40 cellular contexts compared by ENCODE assay signal in genomic region chr2:150669492-150669891, GRCh38.
"Had no signal": no experiment of that assay in that cellular context is flagged by ENCODE, and none has a peak within 500 bp of the region (broad histone marks: within the 10 kb centered on the region; RNA-seq: fewer than 3 reads in every experiment).

No MANE protein-coding gene starts in this region.

- ATAC-seq: activated naive CD4-positive, alpha-beta T cell treated with anti-CD3 and anti-CD28 coated beads, Interleukin-2, amount 50 U/mL, for 72 hours; activated naive CD8-positive, alpha-beta T cell treated with anti-CD3 and anti-CD28 coated beads, Interleukin-2, amount 50 U/mL, for 24 hours; activated T-cell treated with anti-CD3 and anti-CD28 coated beads, Interleukin-2, amount 50 U/mL, for 4 hours; activated T-cell treated with anti-CD3 and anti-CD28 coated beads, Interleukin-2, amount 50 U/mL, for 72 hours; activated T-helper 17 cell treated with anti-CD3 and anti-CD28 coated beads, Interleukin-2, amount 50 U/mL, for 72 hours; body of pancreas had no signal

- H3K27ac Mint-ChIP-seq: activated naive CD4-positive, alpha-beta T cell treated with anti-CD3 and anti-CD28 coated beads for 36 hours; activated naive CD4-positive, alpha-beta T cell treated with anti-CD3 and anti-CD28 coated beads, Interleukin-2, amount 10 ng/mL, durations not matched to agents 7 days and 5 days; activated naive CD4-positive, alpha-beta T cell treated with anti-CD3 and anti-CD28 coated beads, Interleukin-2, amount 50 U/mL, for 24 hours; activated naive CD4-positive, alpha-beta T cell treated with anti-CD3 and anti-CD28 coated beads, Interleukin-2, amount 50 U/mL, for 72 hours; activated naive CD8-positive, alpha-beta T cell; activated naive CD8-positive, alpha-beta T cell treated with anti-CD3 and anti-CD28 coated beads for 36 hours; activated naive CD8-positive, alpha-beta T cell treated with anti-CD3 and anti-CD28 coated beads, Interleukin-2, amount 10 ng/mL, durations not matched to agents 7 days and 5 days; activated naive CD8-positive, alpha-beta T cell treated with anti-CD3 and anti-CD28 coated beads, Interleukin-2, amount 50 U/mL, for 24 hours; activated T-cell treated with anti-CD3 and anti-CD28 coated beads, Interleukin-2, amount 50 U/mL, for 24 hours; activated T-cell treated with anti-CD3 and anti-CD28 coated beads, Interleukin-2, amount 50 U/mL, for 72 hours; activated T-helper 1 cell treated with anti-CD3 and anti-CD28 coated beads, Interleukin-12 subunit alpha, Interleukin-12 subunit beta, Interleukin-2, Interleukin-4 antibody, amounts not matched to agents 30 ng/mL and 10 ng/mL and 1 ng/mL, durations not matched to agents 14 hours and 24 hours and 36 hours; activated T-helper 17 cell treated with anti-CD3 and anti-CD28 coated beads, Interleukin-2, amount 50 U/mL, for 72 hours; activated T-helper 2 cell treated with anti-CD3 and anti-CD28 coated beads, Interferon-gamma antibody, Interleukin-2, Interleukin-4, amounts not matched to agents 10 μg/mL and 5 μg/mL and 100 μg/mL, durations not matched to agents 14 hours and 24 hours and 36 hours; brain had no signal

- H3K27me3 ChIP-seq: adrenal gland, ascending aorta, body of pancreas, brain microvascular endothelial cell, breast epithelium, cardiac muscle cell had no signal

- H3K9me3 Mint-ChIP-seq: activated naive CD4-positive, alpha-beta T cell treated with anti-CD3 and anti-CD28 coated beads for 36 hours; activated naive CD4-positive, alpha-beta T cell treated with anti-CD3 and anti-CD28 coated beads, Interleukin-2, amount 10 ng/mL, durations not matched to agents 7 days and 5 days; activated naive CD8-positive, alpha-beta T cell treated with anti-CD3 and anti-CD28 coated beads, Interleukin-2, amount 10 ng/mL, durations not matched to agents 7 days and 5 days; activated T-helper 1 cell treated with anti-CD3 and anti-CD28 coated beads, Interleukin-12 subunit alpha, Interleukin-12 subunit beta, Interleukin-2, Interleukin-4 antibody, amounts not matched to agents 30 ng/mL and 10 ng/mL and 1 ng/mL, durations not matched to agents 14 hours and 24 hours and 36 hours; activated T-helper 2 cell treated with anti-CD3 and anti-CD28 coated beads, Interferon-gamma antibody, Interleukin-2, Interleukin-4, amounts not matched to agents 10 μg/mL and 5 μg/mL and 100 μg/mL, durations not matched to agents 14 hours and 24 hours and 36 hours had no signal

- DNase-seq: activated effector memory CD4-positive, alpha-beta T cell treated with anti-CD3 and anti-CD28 coated beads, Interleukin-2, amount 50 U/mL, for 16 hours; activated effector memory CD4-positive, alpha-beta T cell treated with Interleukin-2 at 50 U/mL for 16 hours; activated gamma-delta T cell; activated gamma-delta T cell treated with Interleukin-2 at 50 U/mL for 16 hours; activated naive CD4-positive, alpha-beta T cell; activated naive CD4-positive, alpha-beta T cell treated with anti-CD3 and anti-CD28 coated beads for 36 hours; activated naive CD4-positive, alpha-beta T cell treated with anti-CD3 and anti-CD28 coated beads, Interleukin-2, amount 10 ng/mL, durations not matched to agents 7 days and 5 days; activated naive CD4-positive, alpha-beta T cell treated with anti-CD3 and anti-CD28 coated beads, Interleukin-2, amount 50 U/mL, for 16 hours; activated naive CD4-positive, alpha-beta T cell treated with Interleukin-2 at 50 U/mL for 16 hours; activated naive CD8-positive, alpha-beta T cell treated with anti-CD3 and anti-CD28 coated beads for 36 hours; activated naive CD8-positive, alpha-beta T cell treated with anti-CD3 and anti-CD28 coated beads, Interleukin-2, amount 10 ng/mL, durations not matched to agents 7 days and 5 days; activated naive CD8-positive, alpha-beta T cell treated with anti-CD3 and anti-CD28 coated beads, Interleukin-2, amount 50 U/mL, for 24 hours; activated T-cell treated with anti-CD3 and anti-CD28 coated beads, Interleukin-2, amount 50 U/mL, for 1 hour; activated T-cell treated with anti-CD3 and anti-CD28 coated beads, Interleukin-2, amount 50 U/mL, for 24 hours; activated T-cell treated with anti-CD3 and anti-CD28 coated beads, Interleukin-2, amount 50 U/mL, for 4 hours; activated T-cell treated with anti-CD3 and anti-CD28 coated beads, Interleukin-2, amount 50 U/mL, for 48 hours; activated T-cell treated with anti-CD3 and anti-CD28 coated beads, Interleukin-2, amount 50 U/mL, for 72 hours; adrenal gland; amniotic stem cell; amygdala; anterior cingulate cortex; aorta; body of pancreas; brain microvascular endothelial cell; caudate nucleus; central memory CD4-positive, alpha-beta T cell; cerebellar nuclear complex had no signal

- H3K9me3 ChIP-seq: adrenal gland, ascending aorta, body of pancreas, breast epithelium had no signal

- H3K36me3 Mint-ChIP-seq: activated naive CD4-positive, alpha-beta T cell treated with anti-CD3 and anti-CD28 coated beads, Interleukin-2, amount 10 ng/mL, durations not matched to agents 7 days and 5 days; activated naive CD4-positive, alpha-beta T cell treated with anti-CD3 and anti-CD28 coated beads, Interleukin-2, amount 50 U/mL, for 24 hours; activated naive CD4-positive, alpha-beta T cell treated with anti-CD3 and anti-CD28 coated beads, Interleukin-2, amount 50 U/mL, for 72 hours; activated naive CD8-positive, alpha-beta T cell; activated naive CD8-positive, alpha-beta T cell treated with anti-CD3 and anti-CD28 coated beads for 36 hours; activated naive CD8-positive, alpha-beta T cell treated with anti-CD3 and anti-CD28 coated beads, Interleukin-2, amount 10 ng/mL, durations not matched to agents 7 days and 5 days; brain had no signal

- H3K4me3 Mint-ChIP-seq: activated naive CD4-positive, alpha-beta T cell treated with anti-CD3 and anti-CD28 coated beads for 36 hours; activated naive CD4-positive, alpha-beta T cell treated with anti-CD3 and anti-CD28 coated beads, Interleukin-2, amount 10 ng/mL, durations not matched to agents 7 days and 5 days; activated naive CD4-positive, alpha-beta T cell treated with anti-CD3 and anti-CD28 coated beads, Interleukin-2, amount 50 U/mL, for 24 hours; activated naive CD8-positive, alpha-beta T cell; activated naive CD8-positive, alpha-beta T cell treated with anti-CD3 and anti-CD28 coated beads for 36 hours; activated naive CD8-positive, alpha-beta T cell treated with anti-CD3 and anti-CD28 coated beads, Interleukin-2, amount 10 ng/mL, durations not matched to agents 7 days and 5 days; activated naive CD8-positive, alpha-beta T cell treated with anti-CD3 and anti-CD28 coated beads, Interleukin-2, amount 50 U/mL, for 24 hours; activated T-cell treated with anti-CD3 and anti-CD28 coated beads, Interleukin-2, amount 50 U/mL, for 24 hours; activated T-cell treated with anti-CD3 and anti-CD28 coated beads, Interleukin-2, amount 50 U/mL, for 4 hours; activated T-cell treated with anti-CD3 and anti-CD28 coated beads, Interleukin-2, amount 50 U/mL, for 72 hours; activated T-helper 1 cell treated with anti-CD3 and anti-CD28 coated beads, Interleukin-12 subunit alpha, Interleukin-12 subunit beta, Interleukin-2, Interleukin-4 antibody, amounts not matched to agents 30 ng/mL and 10 ng/mL and 1 ng/mL, durations not matched to agents 14 hours and 24 hours and 36 hours; activated T-helper 17 cell treated with anti-CD3 and anti-CD28 coated beads, Interleukin-2, amount 50 U/mL, for 72 hours; brain; central memory CD8-positive, alpha-beta T cell had no signal

- H3K4me1 Mint-ChIP-seq: activated naive CD4-positive, alpha-beta T cell treated with anti-CD3 and anti-CD28 coated beads, Interleukin-2, amount 10 ng/mL, durations not matched to agents 7 days and 5 days; activated naive CD4-positive, alpha-beta T cell treated with anti-CD3 and anti-CD28 coated beads, Interleukin-2, amount 50 U/mL, for 24 hours; activated naive CD8-positive, alpha-beta T cell treated with anti-CD3 and anti-CD28 coated beads for 36 hours; activated naive CD8-positive, alpha-beta T cell treated with anti-CD3 and anti-CD28 coated beads, Interleukin-2, amount 10 ng/mL, durations not matched to agents 7 days and 5 days; activated naive CD8-positive, alpha-beta T cell treated with anti-CD3 and anti-CD28 coated beads, Interleukin-2, amount 50 U/mL, for 24 hours; activated T-helper 17 cell treated with anti-CD3 and anti-CD28 coated beads, Interleukin-2, amount 50 U/mL, for 72 hours; brain; central memory CD8-positive, alpha-beta T cell had no signal

- H3K4me3 ChIP-seq: adrenal gland, ascending aorta, body of pancreas, breast epithelium, cardiac muscle cell had no signal

- H3K36me3 ChIP-seq: adrenal gland, ascending aorta, brain microvascular endothelial cell, breast epithelium, cardiac muscle cell had no signal

- H3K27ac ChIP-seq: adrenal gland, ascending aorta, body of pancreas, brain microvascular endothelial cell, breast epithelium, cardiac muscle cell had no signal

- FAIRE-seq: astrocyte, bronchial epithelial cell had no signal

- H3K4me1 ChIP-seq: adrenal gland, ascending aorta, body of pancreas, breast epithelium had no signal
